In the genomic region with DNA sequence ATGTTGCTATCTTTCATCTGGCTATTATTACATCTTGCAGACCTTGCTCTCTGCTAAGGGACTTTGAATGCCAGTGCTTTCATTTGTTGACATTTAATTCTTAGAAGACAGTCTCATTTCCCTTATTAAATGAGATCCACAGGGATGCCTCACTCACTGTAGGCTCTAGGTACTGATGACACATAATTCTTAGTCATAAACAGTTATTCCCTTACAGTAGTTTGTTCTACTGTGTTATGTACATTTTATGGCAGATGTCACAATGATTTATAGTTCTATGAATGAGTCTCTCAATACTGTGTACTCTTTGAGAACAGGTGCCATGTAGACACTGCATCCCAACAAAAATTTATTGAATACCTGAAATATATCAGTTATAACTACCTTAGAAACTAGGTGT, we compare ENCODE assay signal across 1 cellular context.
TF ChIP-seq lines count a peak whose summit lies in the region.

No MANE protein-coding gene starts in this region.

TF ChIP-seq in HEK293, 187 proteins besides CTCF, POLR2A, EP300 and RAD21 (continued from another document):
- TF ChIP-seq, protein P1, sequence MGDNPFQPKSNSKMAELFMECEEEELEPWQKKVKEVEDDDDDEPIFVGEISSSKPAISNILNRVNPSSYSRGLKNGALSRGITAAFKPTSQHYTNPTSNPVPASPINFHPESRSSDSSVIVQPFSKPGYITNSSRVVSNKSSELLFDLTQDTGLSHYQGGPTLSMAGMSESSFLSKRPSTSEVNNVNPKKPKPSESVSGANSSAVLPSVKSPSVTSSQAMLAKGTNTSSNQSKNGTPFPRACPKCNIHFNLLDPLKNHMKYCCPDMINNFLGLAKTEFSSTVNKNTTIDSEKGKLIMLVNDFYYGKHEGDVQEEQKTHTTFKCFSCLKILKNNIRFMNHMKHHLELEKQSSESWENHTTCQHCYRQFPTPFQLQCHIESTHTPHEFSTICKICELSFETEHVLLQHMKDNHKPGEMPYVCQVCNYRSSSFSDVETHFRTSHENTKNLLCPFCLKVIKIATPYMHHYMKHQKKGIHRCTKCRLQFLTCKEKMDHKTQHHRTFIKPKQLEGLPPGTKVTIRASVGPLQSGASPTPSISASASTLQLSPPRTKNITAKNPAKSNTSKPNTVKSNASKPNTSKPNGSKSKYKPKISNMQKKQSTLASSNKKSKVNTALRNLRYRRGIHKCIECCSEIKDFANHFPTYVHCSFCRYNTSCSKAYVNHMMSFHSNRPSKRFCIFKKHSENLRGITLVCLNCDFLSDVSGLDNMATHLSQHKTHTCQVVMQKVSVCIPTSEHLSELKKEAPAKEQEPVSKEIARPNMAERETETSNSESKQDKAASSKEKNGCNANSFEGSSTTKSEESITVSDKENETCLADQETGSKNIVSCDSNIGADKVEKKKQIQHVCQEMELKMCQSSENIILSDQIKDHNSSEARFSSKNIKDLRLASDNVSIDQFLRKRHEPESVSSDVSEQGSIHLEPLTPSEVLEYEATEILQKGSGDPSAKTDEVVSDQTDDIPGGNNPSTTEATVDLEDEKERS (tag by site-specific recombination; IDR thresholded peaks at IDR 0.05), result no peak
- TF ChIP-seq EGR2 (tag by site-specific recombination; IDR thresholded peaks at IDR 0.05; ENCODE audit: low read depth) (no peak), GFI1B (tag by site-specific recombination; IDR thresholded peaks at IDR 0.05) (no peak), SCRT2 (tag by site-specific recombination; IDR thresholded peaks at IDR 0.05) (no peak), ZNF416 (tag by site-specific recombination; IDR thresholded peaks at IDR 0.05) (no peak), ZNF10 (tag by site-specific recombination; IDR thresholded peaks at IDR 0.05) (no peak), ZNF223 (tag by site-specific recombination; IDR thresholded peaks at IDR 0.05) (no peak), SALL2 (tag by site-specific recombination; IDR thresholded peaks at IDR 0.05; ENCODE audit: borderline replicate concordance) (no peak), ZNF202 (tag by site-specific recombination; IDR thresholded peaks at IDR 0.05; ENCODE audit: borderline replicate concordance) (no peak), ZNF701 (tag by site-specific recombination; IDR thresholded peaks at IDR 0.05) (no peak), ZBTB21 (tag by site-specific recombination; IDR thresholded peaks at IDR 0.05) (no peak), YY2 (tag by site-specific recombination; IDR thresholded peaks at IDR 0.05) (no peak), ZNF544 (tag by site-specific recombination; IDR thresholded peaks at IDR 0.05) (no peak), MEIS1 (CRISPR knock-in tag; IDR thresholded peaks at IDR 0.05; ENCODE audit: borderline replicate concordance) (peak; percentile 75), ZNF292 (tag by site-specific recombination; IDR thresholded peaks at IDR 0.05; ENCODE audit: borderline replicate concordance, low read depth) (no peak), SP7 (tag by site-specific recombination; IDR thresholded peaks at IDR 0.05) (0 out of 2 replicates have a peak, but pooled peaks have one; percentile 19), SP3 (tag by site-specific recombination; IDR thresholded peaks at IDR 0.05) (0 out of 2 replicates have a peak, but pooled peaks have one; percentile 13), ZNF404 (tag by site-specific recombination; IDR thresholded peaks at IDR 0.05) (no peak), BCL11B (tag by site-specific recombination; IDR thresholded peaks at IDR 0.05; ENCODE audit: low read depth) (no peak), ZNF19 (tag by site-specific recombination; IDR thresholded peaks at IDR 0.05; ENCODE audit: low read depth) (no peak), ZNF561 (tag by site-specific recombination; IDR thresholded peaks at IDR 0.05; ENCODE audit: borderline replicate concordance) (no peak), MZF1 (tag by site-specific recombination; IDR thresholded peaks at IDR 0.05; ENCODE audit: borderline replicate concordance) (no peak), ZNF366 (tag by site-specific recombination; conservative IDR thresholded peaks at IDR 0.05) (no peak), ZNF768 (tag by site-specific recombination; IDR thresholded peaks at IDR 0.05) (no peak)
- TF ChIP-seq, protein P2, sequence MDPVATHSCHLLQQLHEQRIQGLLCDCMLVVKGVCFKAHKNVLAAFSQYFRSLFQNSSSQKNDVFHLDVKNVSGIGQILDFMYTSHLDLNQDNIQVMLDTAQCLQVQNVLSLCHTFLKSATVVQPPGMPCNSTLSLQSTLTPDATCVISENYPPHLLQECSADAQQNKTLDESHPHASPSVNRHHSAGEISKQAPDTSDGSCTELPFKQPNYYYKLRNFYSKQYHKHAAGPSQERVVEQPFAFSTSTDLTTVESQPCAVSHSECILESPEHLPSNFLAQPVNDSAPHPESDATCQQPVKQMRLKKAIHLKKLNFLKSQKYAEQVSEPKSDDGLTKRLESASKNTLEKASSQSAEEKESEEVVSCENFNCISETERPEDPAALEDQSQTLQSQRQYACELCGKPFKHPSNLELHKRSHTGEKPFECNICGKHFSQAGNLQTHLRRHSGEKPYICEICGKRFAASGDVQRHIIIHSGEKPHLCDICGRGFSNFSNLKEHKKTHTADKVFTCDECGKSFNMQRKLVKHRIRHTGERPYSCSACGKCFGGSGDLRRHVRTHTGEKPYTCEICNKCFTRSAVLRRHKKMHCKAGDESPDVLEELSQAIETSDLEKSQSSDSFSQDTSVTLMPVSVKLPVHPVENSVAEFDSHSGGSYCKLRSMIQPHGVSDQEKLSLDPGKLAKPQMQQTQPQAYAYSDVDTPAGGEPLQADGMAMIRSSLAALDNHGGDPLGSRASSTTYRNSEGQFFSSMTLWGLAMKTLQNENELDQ (tag by site-specific recombination; IDR thresholded peaks at IDR 0.05; ENCODE audit: low read depth), result no peak
- TF ChIP-seq, protein P3, sequence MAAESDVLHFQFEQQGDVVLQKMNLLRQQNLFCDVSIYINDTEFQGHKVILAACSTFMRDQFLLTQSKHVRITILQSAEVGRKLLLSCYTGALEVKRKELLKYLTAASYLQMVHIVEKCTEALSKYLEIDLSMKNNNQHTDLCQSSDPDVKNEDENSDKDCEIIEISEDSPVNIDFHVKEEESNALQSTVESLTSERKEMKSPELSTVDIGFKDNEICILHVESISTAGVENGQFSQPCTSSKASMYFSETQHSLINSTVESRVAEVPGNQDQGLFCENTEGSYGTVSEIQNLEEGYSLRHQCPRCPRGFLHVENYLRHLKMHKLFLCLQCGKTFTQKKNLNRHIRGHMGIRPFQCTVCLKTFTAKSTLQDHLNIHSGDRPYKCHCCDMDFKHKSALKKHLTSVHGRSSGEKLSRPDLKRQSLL (tag by site-specific recombination; IDR thresholded peaks at IDR 0.05), result peak; percentile 53; the same call in 1 of the 2 replicates
- TF ChIP-seq, protein P4, sequence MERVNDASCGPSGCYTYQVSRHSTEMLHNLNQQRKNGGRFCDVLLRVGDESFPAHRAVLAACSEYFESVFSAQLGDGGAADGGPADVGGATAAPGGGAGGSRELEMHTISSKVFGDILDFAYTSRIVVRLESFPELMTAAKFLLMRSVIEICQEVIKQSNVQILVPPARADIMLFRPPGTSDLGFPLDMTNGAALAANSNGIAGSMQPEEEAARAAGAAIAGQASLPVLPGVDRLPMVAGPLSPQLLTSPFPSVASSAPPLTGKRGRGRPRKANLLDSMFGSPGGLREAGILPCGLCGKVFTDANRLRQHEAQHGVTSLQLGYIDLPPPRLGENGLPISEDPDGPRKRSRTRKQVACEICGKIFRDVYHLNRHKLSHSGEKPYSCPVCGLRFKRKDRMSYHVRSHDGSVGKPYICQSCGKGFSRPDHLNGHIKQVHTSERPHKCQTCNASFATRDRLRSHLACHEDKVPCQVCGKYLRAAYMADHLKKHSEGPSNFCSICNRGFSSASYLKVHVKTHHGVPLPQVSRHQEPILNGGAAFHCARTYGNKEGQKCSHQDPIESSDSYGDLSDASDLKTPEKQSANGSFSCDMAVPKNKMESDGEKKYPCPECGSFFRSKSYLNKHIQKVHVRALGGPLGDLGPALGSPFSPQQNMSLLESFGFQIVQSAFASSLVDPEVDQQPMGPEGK (tag by site-specific recombination; IDR thresholded peaks at IDR 0.05), result no peak
- TF ChIP-seq, protein P5, sequence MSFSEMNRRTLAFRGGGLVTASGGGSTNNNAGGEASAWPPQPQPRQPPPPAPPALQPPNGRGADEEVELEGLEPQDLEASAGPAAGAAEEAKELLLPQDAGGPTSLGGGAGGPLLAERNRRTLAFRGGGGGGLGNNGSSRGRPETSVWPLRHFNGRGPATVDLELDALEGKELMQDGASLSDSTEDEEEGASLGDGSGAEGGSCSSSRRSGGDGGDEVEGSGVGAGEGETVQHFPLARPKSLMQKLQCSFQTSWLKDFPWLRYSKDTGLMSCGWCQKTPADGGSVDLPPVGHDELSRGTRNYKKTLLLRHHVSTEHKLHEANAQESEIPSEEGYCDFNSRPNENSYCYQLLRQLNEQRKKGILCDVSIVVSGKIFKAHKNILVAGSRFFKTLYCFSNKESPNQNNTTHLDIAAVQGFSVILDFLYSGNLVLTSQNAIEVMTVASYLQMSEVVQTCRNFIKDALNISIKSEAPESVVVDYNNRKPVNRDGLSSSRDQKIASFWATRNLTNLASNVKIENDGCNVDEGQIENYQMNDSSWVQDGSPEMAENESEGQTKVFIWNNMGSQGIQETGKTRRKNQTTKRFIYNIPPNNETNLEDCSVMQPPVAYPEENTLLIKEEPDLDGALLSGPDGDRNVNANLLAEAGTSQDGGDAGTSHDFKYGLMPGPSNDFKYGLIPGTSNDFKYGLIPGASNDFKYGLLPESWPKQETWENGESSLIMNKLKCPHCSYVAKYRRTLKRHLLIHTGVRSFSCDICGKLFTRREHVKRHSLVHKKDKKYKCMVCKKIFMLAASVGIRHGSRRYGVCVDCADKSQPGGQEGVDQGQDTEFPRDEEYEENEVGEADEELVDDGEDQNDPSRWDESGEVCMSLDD (tag by site-specific recombination; IDR thresholded peaks at IDR 0.05), result no peak
- TF ChIP-seq, protein P6, sequence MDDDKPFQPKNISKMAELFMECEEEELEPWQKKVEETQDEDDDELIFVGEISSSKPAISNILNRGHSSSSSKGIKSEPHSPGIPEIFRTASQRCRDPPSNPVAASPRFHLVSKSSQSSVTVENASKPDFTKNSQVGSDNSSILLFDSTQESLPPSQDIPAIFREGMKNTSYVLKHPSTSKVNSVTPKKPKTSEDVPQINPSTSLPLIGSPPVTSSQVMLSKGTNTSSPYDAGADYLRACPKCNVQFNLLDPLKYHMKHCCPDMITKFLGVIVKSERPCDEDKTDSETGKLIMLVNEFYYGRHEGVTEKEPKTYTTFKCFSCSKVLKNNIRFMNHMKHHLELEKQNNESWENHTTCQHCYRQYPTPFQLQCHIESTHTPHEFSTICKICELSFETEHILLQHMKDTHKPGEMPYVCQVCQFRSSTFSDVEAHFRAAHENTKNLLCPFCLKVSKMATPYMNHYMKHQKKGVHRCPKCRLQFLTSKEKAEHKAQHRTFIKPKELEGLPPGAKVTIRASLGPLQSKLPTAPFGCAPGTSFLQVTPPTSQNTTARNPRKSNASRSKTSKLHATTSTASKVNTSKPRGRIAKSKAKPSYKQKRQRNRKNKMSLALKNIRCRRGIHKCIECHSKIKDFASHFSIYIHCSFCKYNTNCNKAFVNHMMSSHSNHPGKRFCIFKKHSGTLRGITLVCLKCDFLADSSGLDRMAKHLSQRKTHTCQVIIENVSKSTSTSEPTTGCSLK (tag by site-specific recombination; IDR thresholded peaks at IDR 0.05), result no peak
- TF ChIP-seq, protein P7, sequence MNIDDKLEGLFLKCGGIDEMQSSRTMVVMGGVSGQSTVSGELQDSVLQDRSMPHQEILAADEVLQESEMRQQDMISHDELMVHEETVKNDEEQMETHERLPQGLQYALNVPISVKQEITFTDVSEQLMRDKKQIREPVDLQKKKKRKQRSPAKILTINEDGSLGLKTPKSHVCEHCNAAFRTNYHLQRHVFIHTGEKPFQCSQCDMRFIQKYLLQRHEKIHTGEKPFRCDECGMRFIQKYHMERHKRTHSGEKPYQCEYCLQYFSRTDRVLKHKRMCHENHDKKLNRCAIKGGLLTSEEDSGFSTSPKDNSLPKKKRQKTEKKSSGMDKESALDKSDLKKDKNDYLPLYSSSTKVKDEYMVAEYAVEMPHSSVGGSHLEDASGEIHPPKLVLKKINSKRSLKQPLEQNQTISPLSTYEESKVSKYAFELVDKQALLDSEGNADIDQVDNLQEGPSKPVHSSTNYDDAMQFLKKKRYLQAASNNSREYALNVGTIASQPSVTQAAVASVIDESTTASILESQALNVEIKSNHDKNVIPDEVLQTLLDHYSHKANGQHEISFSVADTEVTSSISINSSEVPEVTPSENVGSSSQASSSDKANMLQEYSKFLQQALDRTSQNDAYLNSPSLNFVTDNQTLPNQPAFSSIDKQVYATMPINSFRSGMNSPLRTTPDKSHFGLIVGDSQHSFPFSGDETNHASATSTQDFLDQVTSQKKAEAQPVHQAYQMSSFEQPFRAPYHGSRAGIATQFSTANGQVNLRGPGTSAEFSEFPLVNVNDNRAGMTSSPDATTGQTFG (tag by site-specific recombination; IDR thresholded peaks at IDR 0.05; ENCODE audit: borderline replicate concordance), result no peak
